ENCODE assay signal across 31 cellular contexts in genomic region chr10:45566415-45566814, GRCh38.
"Had no signal": no experiment of that assay in that cellular context is flagged by ENCODE, and none has a peak within 500 bp of the region (broad histone marks: within the 10 kb centered on the region; RNA-seq: fewer than 3 reads in every experiment).

No MANE protein-coding gene starts in this region.

- H3K27me3 Mint-ChIP-seq: naive B cell; stimulated activated naive B cell treated with anti-CD40 and anti-IgM and Interleukin-4, amounts not matched to agents 10 μg/mL and 1 μg/mL and 100 μg/mL, for 72 hours had no signal

- ATAC-seq: left colon; left lung; lower lobe of right lung; natural killer cell; pancreas; right cardiac atrium; sciatic nerve; stimulated activated naive B cell treated with anti-CD40 and anti-IgM and Interleukin-4, amounts not matched to agents 10 μg/mL and 1 μg/mL and 100 μg/mL, for 72 hours; stimulated activated naive CD8-positive, alpha-beta T cell treated with anti-CD3 and anti-CD28 coated beads, Interleukin-15, Interleukin-2, amounts not matched to agents 100 U/mL and 50 U/mL, for 24 hours had no signal

- H3K36me3 ChIP-seq: left lung, lower lobe of right lung, pancreas, prostate gland, stomach, thyroid gland, transverse colon, upper lobe of left lung had no signal

- H3K4me3 Mint-ChIP-seq: immature natural killer cell; mesothelial cell of epicardium; naive B cell; natural killer cell; neural crest cell; stimulated activated naive B cell treated with anti-CD40 and anti-IgM and Interleukin-4, amounts not matched to agents 10 μg/mL and 1 μg/mL and 100 μg/mL, for 72 hours had no signal

- H3K27me3 ChIP-seq: left lung, pancreas, stomach, testis, thyroid gland, transverse colon, upper lobe of left lung had no signal

- H3K27ac ChIP-seq: left lung, lower lobe of right lung, pancreas, prostate gland, skin epidermis, stomach, testis, thyroid gland, transverse colon, upper lobe of left lung had no signal

- H3K36me3 Mint-ChIP-seq: natural killer cell had no signal

- H3K4me3 ChIP-seq: left lung, lower lobe of right lung, pancreas, prostate gland, skin epidermis, stomach, testis, thyroid gland, transverse colon, upper lobe of left lung had no signal

- H3K9me3 Mint-ChIP-seq: immature natural killer cell, naive B cell, natural killer cell had no signal

- H3K27ac Mint-ChIP-seq: immature natural killer cell; mesothelial cell of epicardium; natural killer cell; stimulated activated naive B cell treated with anti-CD40 and anti-IgM and Interleukin-4, amounts not matched to agents 10 μg/mL and 1 μg/mL and 100 μg/mL, for 72 hours had no signal

- DNase-seq: hypothalamus; immature natural killer cell; kidney; left colon; left lung; lower lobe of right lung; mammary epithelial cell; mesendoderm; naive B cell; natural killer cell; nucleus accumbens; pancreas; posterior cingulate gyrus; retina; right cardiac atrium; stimulated activated CD4-positive, alpha-beta T cell treated with anti-CD3 and anti-CD28 coated beads, Interleukin-12 subunit alpha, Interleukin-12 subunit beta, amount 100 ng/mL, for 4 hours; stimulated activated CD4-positive, alpha-beta T cell treated with anti-CD3 and anti-CD28 coated beads, Interleukin-15, amount 100 ng/mL, for 24 hours; stimulated activated CD4-positive, alpha-beta T cell treated with anti-CD3 and anti-CD28 coated beads, Interleukin-2, amount 100 ng/mL, for 24 hours; stimulated activated CD4-positive, alpha-beta T cell treated with anti-CD3 and anti-CD28 coated beads, Interleukin-4, amount 100 ng/mL, for 1 hour; stimulated activated naive B cell treated with anti-CD40 and anti-IgM and Interleukin-4, amounts not matched to agents 10 μg/mL and 1 μg/mL and 100 μg/mL, for 72 hours; stimulated activated naive CD8-positive, alpha-beta T cell treated with anti-CD3 and anti-CD28 coated beads, Interleukin-15, Interleukin-2, amounts not matched to agents 100 U/mL and 50 U/mL, for 24 hours; stomach; testis; thyroid gland; transverse colon; upper lobe of left lung had no signal

- H3K9me3 ChIP-seq: left lung, lower lobe of right lung, pancreas, prostate gland, stomach, testis, thyroid gland, transverse colon, upper lobe of left lung had no signal

- H3K4me1 Mint-ChIP-seq: neural crest cell had no signal
